In the genomic region with DNA sequence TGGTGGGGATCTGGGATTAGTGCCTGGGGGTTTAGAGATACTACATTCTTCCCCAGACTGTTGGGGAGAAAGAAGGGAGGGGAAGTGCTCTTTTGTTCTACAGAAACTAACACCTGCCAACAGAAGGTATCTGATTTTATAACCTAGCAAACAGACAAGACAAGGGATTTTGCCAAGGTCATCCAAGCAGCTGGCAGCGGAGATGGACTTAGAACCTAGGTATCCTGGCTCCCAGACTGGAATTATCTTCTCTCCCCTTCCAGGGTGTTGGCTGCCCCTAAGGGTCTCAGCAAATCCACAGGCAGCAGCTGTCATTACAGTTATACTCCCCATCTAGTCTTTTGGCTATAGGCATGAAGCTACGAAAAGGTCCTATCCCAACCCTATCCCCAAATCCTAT, we compare ENCODE assay signal across 16 cellular contexts. TPM values are rescaled to one million over a fixed set of nuclear protein-coding genes. Genes with fewer than 3 reads are reported as not detected.
DNase-seq lines count a peak whose midpoint lies in the region; ATAC-seq, FAIRE-seq and TF ChIP-seq lines count a peak whose summit lies in the region.
"Had no signal": no experiment of that assay in that cellular context is flagged by ENCODE, and none has a peak within 500 bp of the region (broad histone marks: within the 10 kb centered on the region; RNA-seq: fewer than 3 reads in every experiment).

No MANE protein-coding gene starts in this region.

- H4K20me1 ChIP-seq in GM23248 (ENCODE audit: insufficient read depth) (no peaks in the 10 kb centered on the region), OCI-LY7 (ENCODE audit: insufficient read depth, low read length) (no peaks in the 10 kb centered on the region)

- peaks cover 78% of the 10 kb centered on the region for H3K79me2 ChIP-seq in GM23248 (ENCODE audit: insufficient read depth)
- no peaks in the 10 kb centered on the region for H3K79me2 ChIP-seq in OCI-LY7 (ENCODE audit: insufficient read depth, low read depth, low read length)

- DNase-seq in GM23248 (no peak), OCI-LY7 (ENCODE audit: low spot score) (peak; percentile 39), right cardiac atrium (no peak), small intestine (no peak), cerebellum (ENCODE audit: low spot score) (no peak)
- DNase-seq in stimulated activated naive CD4-positive, alpha-beta T cell (lab: John Stamatoyannopoulos, UW): no peak
- DNase-seq: NCI-H1417 treated with DMSO at 0.1 percent for 48 hours, PC-3 had no signal

- H3K27me3 Mint-ChIP-seq in stimulated activated memory B cell treated with anti-CD40 and anti-IgM and Interleukin-4, amounts not matched to agents 10 μg/mL and 1 μg/mL and 100 μg/mL, for 72 hours: peaks cover 21% of the 10 kb centered on the region

- H3K9me2 ChIP-seq in GM23248 (ENCODE audit: insufficient read depth): no peaks in the 10 kb centered on the region
- H3K9me2 ChIP-seq in OCI-LY7 (ENCODE audit: insufficient read depth, low read length): no peaks in the 10 kb centered on the region

- H3K36me3 ChIP-seq in GM23248 (ENCODE audit: low read depth) (peaks cover 45% of the 10 kb centered on the region; the same call in 1 of the 2 replicates), OCI-LY7 (ENCODE audit: insufficient read depth, low read length) (no peaks in the 10 kb centered on the region), small intestine (ENCODE audit: control insufficient read depth in 2 of 2, insufficient read depth in 2 of 2, low read length in 2 of 2) (peaks cover 3 to 5% of the 10 kb centered on the region in 2 donors)

- in situ Hi-C loops in GM23248 (cut with MboI): no loop called here

- H2AFZ ChIP-seq in GM23248: no peak overlapping the region
- H2AFZ ChIP-seq in OCI-LY7 (ENCODE audit: low read length): no peak overlapping the region

- FAIRE-seq in small intestine (lab: Jason Lieb, UNC): no peak

- H3K4me1 ChIP-seq in GM23248 (ENCODE audit: insufficient read depth): peaks cover 88% of the 10 kb centered on the region
- H3K4me1 ChIP-seq in OCI-LY7 (ENCODE audit: insufficient read depth, low read length, poor library complexity, severe bottlenecking): peaks cover 29% of the 10 kb centered on the region
- H3K4me1 ChIP-seq in right cardiac atrium (ENCODE audit: control insufficient read depth, insufficient read depth, low read length): peaks cover 41% of the 10 kb centered on the region
- peaks cover 14 to 17% of the 10 kb centered on the region in 2 donors for H3K4me1 ChIP-seq in small intestine (ENCODE audit: control insufficient read depth in 2 of 2, insufficient read depth in 1 of 2, low read depth in 1 of 2, low read length in 1 of 2)

- 89 to 100% methylated on average over 2 of the region's 2 CpGs for WGBS in GM23248 (ENCODE audit: low coverage in 1 of 2, low lambda C conversion rate in 2 of 2, missing lambda C conversion rate in 2 of 2), 2 experiments
- WGBS in right cardiac atrium: 96% methylated on average over 2 of the region's 2 CpGs
- WGBS in small intestine, 3 donors: 37 to 78% (median 50%) methylated on average over 2 of the region's 2 CpGs

- peaks cover 92% of the 10 kb centered on the region for H3F3A ChIP-seq in GM23248 (ENCODE audit: insufficient read depth)

- peak overlapping the region; percentile 81; the same call in 1 of the 2 replicates for H3K9ac ChIP-seq in GM23248

- H3K27ac ChIP-seq in GM23248: peak overlapping the region; percentile 99
- H3K27ac ChIP-seq in OCI-LY7 (ENCODE audit: low read depth, low read length, poor library complexity, severe bottlenecking): no peak overlapping the region
- H3K27ac ChIP-seq in right cardiac atrium (ENCODE audit: low read length): peak overlapping the region; percentile 49
- peak overlapping the region; percentile 33 to 96 for H3K27ac ChIP-seq in small intestine (ENCODE audit: low read depth in 1 of 2, low read length in 1 of 2)

- POLR2A ChIA-PET in OCI-LY7 (lab: Charles Lee): interaction anchor here (0.6 kb wide), 1 partner anchor 107 kb away, joined by 3 read pairs; no protein-coding TSS in a partner anchor

- ATAC-seq in right cardiac atrium (no peak), HG03520 (IDR thresholded peaks at IDR 0.05; ENCODE audit: unreplicated experiment) (no peak)
- ATAC-seq in stimulated activated memory B cell treated with anti-CD40 and anti-IgM and Interleukin-4, amounts not matched to agents 10 μg/mL and 1 μg/mL and 100 μg/mL, for 72 hours: no peak
- ATAC-seq: PC-3 had no signal

- H3K36me3 Mint-ChIP-seq in stimulated activated memory B cell treated with anti-CD40 and anti-IgM and Interleukin-4, amounts not matched to agents 10 μg/mL and 1 μg/mL and 100 μg/mL, for 72 hours: no peaks in the 10 kb centered on the region

- CTCF ChIA-PET in OCI-LY7 (lab: Charles Lee; ENCODE audit: unreplicated experiment): no interaction called here

- H3K27me3 ChIP-seq in GM23248 (replicated peaks; ENCODE audit: insufficient read depth) (no peaks in the 10 kb centered on the region), right cardiac atrium (ENCODE audit: control insufficient read depth, insufficient read depth) (no peaks in the 10 kb centered on the region), small intestine (ENCODE audit: control insufficient read depth in 2 of 2, insufficient read depth in 2 of 2, low read length in 2 of 2) (no peaks in the 10 kb centered on the region)

- intact Hi-C loops in OCI-LY7 (cut with micrococcal nuclease; ENCODE audit: unreplicated experiment): no loop called here
- intact Hi-C loops in right cardiac atrium (cut with DNase I): no loop called here

- H3K9me3 ChIP-seq in GM23248 (ENCODE audit: low read depth) (no peaks in the 10 kb centered on the region), OCI-LY7 (ENCODE audit: low read length) (no peaks in the 10 kb centered on the region), right cardiac atrium (ENCODE audit: control insufficient read depth, low read length) (no peaks in the 10 kb centered on the region), small intestine (ENCODE audit: control insufficient read depth, low read depth) (no peaks in the 10 kb centered on the region)

- H3K9me3 Mint-ChIP-seq in stimulated activated memory B cell treated with anti-CD40 and anti-IgM and Interleukin-4, amounts not matched to agents 10 μg/mL and 1 μg/mL and 100 μg/mL, for 72 hours: no peaks in the 10 kb centered on the region
- H3K9me3 Mint-ChIP-seq: activated naive CD4-positive, alpha-beta T cell treated with anti-CD3 and anti-CD28 coated beads, Interleukin-2, amount 50 U/mL, for 72 hours had no signal

- H3K4me3 ChIP-seq in GM23248 (no peak overlapping the region), OCI-LY7 (ENCODE audit: low read depth, low read length, poor library complexity, severe bottlenecking) (no peak overlapping the region), right cardiac atrium (ENCODE audit: low read length) (no peak overlapping the region), small intestine (ENCODE audit: low read depth in 1 of 2, low read length in 2 of 2) (no peak overlapping the region)

- no peak overlapping the region for H3K27ac Mint-ChIP-seq in stimulated activated memory B cell treated with anti-CD40 and anti-IgM and Interleukin-4, amounts not matched to agents 10 μg/mL and 1 μg/mL and 100 μg/mL, for 72 hours

- peaks cover 1% of the 10 kb centered on the region for H3K4me1 Mint-ChIP-seq in stimulated activated memory B cell treated with anti-CD40 and anti-IgM and Interleukin-4, amounts not matched to agents 10 μg/mL and 1 μg/mL and 100 μg/mL, for 72 hours

- TF ChIP-seq CTCF in OCI-LY7 (conservative IDR thresholded peaks at IDR 0.05; ENCODE audit: low read length): no peak

- no peak overlapping the region for H3K4me3 Mint-ChIP-seq in stimulated activated memory B cell treated with anti-CD40 and anti-IgM and Interleukin-4, amounts not matched to agents 10 μg/mL and 1 μg/mL and 100 μg/mL, for 72 hours
- H3K4me3 Mint-ChIP-seq: CD14-positive monocyte had no signal

- BruUV-seq in OCI-LY7 (replicated peaks; lab: Mats Ljungman, UMichigan): no TSS peak

- H3K4me2 ChIP-seq in GM23248 (ENCODE audit: unreplicated experiment) (no peak overlapping the region), OCI-LY7 (ENCODE audit: low read length) (peak overlapping the region; percentile 27; the same call in 1 of the 2 replicates)

RNA-seq across cellular contexts. Expression of a gene that starts 8.4 kb away (rescaled TPM):
- 368 and 410 TPM in 2 replicates for total RNA-seq in GM23248 (2014; rRNA removed; shearing (Covaris generic))
- polyA plus RNA-seq in GM23248 (2016; fragmentation: Nextera tagmentation; extraction: Ambion mirVana): 454 and 461 TPM in 2 replicates
- total RNA-seq in OCI-LY7 (2014; rRNA removed; shearing (Covaris generic)): not detected in 2 replicates
- total RNA-seq in OCI-LY7 (2022): not detected in 2 replicates
- 100 to 1,000 TPM in 1 of 4 donors, 10 to 100 TPM in 3; 57.5 to 125 (median 61.2) TPM for total RNA-seq in right cardiac atrium
- polyA plus RNA-seq in right cardiac atrium: 63.8 TPM
- polyA plus RNA-seq in small intestine: 10 to 100 TPM; 14.3 to 31.5 (median 15.4) TPM
- 1.6 TPM for total RNA-seq in cerebellum

RNA-seq across cellular contexts. Expression of a gene that starts 23.2 kb away (rescaled TPM):
- total RNA-seq in GM23248 (2014; rRNA removed; shearing (Covaris generic)): 27.3 and 38.7 TPM in 2 replicates
- polyA plus RNA-seq in GM23248 (2016; fragmentation: Nextera tagmentation; extraction: Ambion mirVana) (24.6 and 27.1 TPM in 2 replicates), right cardiac atrium (17.1 TPM), small intestine (10 to 100 TPM; 13.6 to 31.4 (median 22.4) TPM)
- 22.3 and 37.6 TPM in 2 replicates for total RNA-seq in OCI-LY7 (2014; rRNA removed; shearing (Covaris generic))
- total RNA-seq in OCI-LY7 (2022) (8.6 and 9.6 TPM in 2 replicates), right cardiac atrium (10 to 100 TPM; 21.5 to 28.7 (median 25.8) TPM), cerebellum (26.8 TPM)

RNA-seq across cellular contexts. Expression of a gene that starts 31.7 kb away (rescaled TPM):
- not detected in 2 replicates for total RNA-seq in GM23248 (2014; rRNA removed; shearing (Covaris generic))
- polyA plus RNA-seq in GM23248 (2016; fragmentation: Nextera tagmentation; extraction: Ambion mirVana): 0.09 TPM in 1 of 2 replicates, not detected in the other
- total RNA-seq in OCI-LY7 (2014; rRNA removed; shearing (Covaris generic)): 0.38 TPM in 1 of 2 replicates, not detected in the other
- 0.24 TPM in 1 of 2 replicates, not detected in the other for total RNA-seq in OCI-LY7 (2022)
- total RNA-seq in right cardiac atrium: under 1 TPM in 3 of 4 donors, not detected in 1; 0.15 to 0.20 (median 0.17) TPM
- 0.05 TPM for polyA plus RNA-seq in right cardiac atrium
- under 1 TPM in 1 of 3 donors, not detected in 2; 0.07 TPM for polyA plus RNA-seq in small intestine
- not detected for total RNA-seq in cerebellum
- total RNA-seq: glomerular endothelial cell had no signal
- polyA plus RNA-seq: CD14-positive monocyte had no signal

RNA-seq across cellular contexts. Expression of a gene that starts 33.2 kb away (rescaled TPM):
- not detected in 2 replicates for total RNA-seq in GM23248 (2014; rRNA removed; shearing (Covaris generic))
- polyA plus RNA-seq in GM23248 (2016; fragmentation: Nextera tagmentation; extraction: Ambion mirVana) (not detected in 2 replicates), right cardiac atrium (not detected), small intestine (1 to 10 TPM in 1 of 3 donors, under 1 TPM in 1, not detected in 1; 0.04 to 1.4 TPM)
- not detected in 2 replicates for total RNA-seq in OCI-LY7 (2014; rRNA removed; shearing (Covaris generic))
- total RNA-seq in OCI-LY7 (2022) (not detected in 2 replicates), right cardiac atrium (not detected), cerebellum (not detected)
- total RNA-seq: activated CD8-positive, alpha-beta memory T cell treated with anti-CD3 and anti-CD28 coated beads for 36 hours; activated naive CD4-positive, alpha-beta T cell treated with anti-CD3 and anti-CD28 coated beads, Interleukin-2, amount 50 U/mL, for 72 hours; dermis microvascular lymphatic vessel endothelial cell; glomerular endothelial cell; lower leg skin; PC-3 had no signal
- polyA plus RNA-seq: CD14-positive monocyte had no signal

RNA-seq across cellular contexts. Expression of a gene that starts 38.3 kb away (rescaled TPM):
- not detected in 2 replicates for total RNA-seq in GM23248 (2014; rRNA removed; shearing (Covaris generic))
- polyA plus RNA-seq in GM23248 (2016; fragmentation: Nextera tagmentation; extraction: Ambion mirVana) (0.42 and 0.55 TPM in 2 replicates), right cardiac atrium (0.95 TPM), small intestine (under 1 TPM in 1 of 3 donors, not detected in 2; 0.19 TPM)
- not detected in 2 replicates for total RNA-seq in OCI-LY7 (2014; rRNA removed; shearing (Covaris generic))
- total RNA-seq in OCI-LY7 (2022) (not detected in 2 replicates), right cardiac atrium (1 to 10 TPM in 3 of 4 donors, under 1 TPM in 1; 0.82 to 1.5 (median 1.4) TPM), cerebellum (not detected)
- total RNA-seq: dermis microvascular lymphatic vessel endothelial cell, glomerular endothelial cell, lower leg skin, PC-3 had no signal

Comparison
In these comparisons a context has a peak if more than half of its experiments do, and no peak if none do; other contexts are left out.
1. RNA of a gene that starts 8.4 kb away (total RNA-seq): 368 to 410 TPM in GM23248 and 57.5 to 125 TPM in right cardiac atrium; 1.6 TPM in cerebellum (single experiment) and not detected in OCI-LY7; every median in the first group is over 10 times any median in the second.